21 cellular contexts compared by ENCODE assay signal in the genomic region with DNA sequence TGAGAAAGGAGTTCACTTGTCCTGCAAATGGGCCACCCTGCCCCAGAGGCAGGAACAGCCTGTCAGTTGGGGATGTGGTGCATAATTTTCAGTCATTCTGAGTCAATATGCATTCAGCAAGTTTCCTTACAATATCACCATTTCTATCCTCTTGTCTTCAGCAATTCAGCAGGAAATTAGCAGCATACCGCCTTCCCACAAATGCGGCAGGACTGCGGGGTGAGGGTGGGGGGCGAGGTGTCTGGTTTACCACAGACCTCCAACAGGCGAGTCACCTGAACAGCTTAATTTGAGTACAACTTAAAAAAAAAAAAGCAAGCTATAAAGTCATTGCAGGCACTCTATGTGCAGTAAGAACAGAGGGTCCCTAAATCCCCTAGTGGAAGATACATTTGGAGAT.
DNase-seq lines count a peak whose midpoint lies in the region; ATAC-seq and TF ChIP-seq lines count a peak whose summit lies in the region.
"Had no signal": no experiment of that assay in that cellular context is flagged by ENCODE, and none has a peak within 500 bp of the region (broad histone marks: within the 10 kb centered on the region; RNA-seq: fewer than 3 reads in every experiment).

No MANE protein-coding gene starts in this region.

- no peak overlapping the region for H3K4me3 ChIP-seq in CD4-positive, alpha-beta memory T cell (ENCODE audit: low read length in 2 of 2)
- H3K4me3 ChIP-seq in DOHH2 (ENCODE audit: low read length): peak overlapping the region; percentile 67
- H3K4me3 ChIP-seq: BLaER1, esophagus muscularis mucosa, lower lobe of right lung, ovary, SJCRH30, upper lobe of left lung had no signal

- H3K4me1 ChIP-seq in CD4-positive, alpha-beta memory T cell (ENCODE audit: insufficient read depth, low read length): peaks cover 71% of the 10 kb centered on the region
- peaks cover 56% of the 10 kb centered on the region for H3K4me1 ChIP-seq in DOHH2 (ENCODE audit: control insufficient read depth, low read length)
- H3K4me1 ChIP-seq: BLaER1, esophagus muscularis mucosa, lower lobe of right lung, SJCRH30, upper lobe of left lung had no signal

- no peaks in the 10 kb centered on the region for H3K79me2 ChIP-seq in DOHH2 (ENCODE audit: control insufficient read depth, low read length)

- ATAC-seq in activated CD8-positive, alpha-beta T cell treated with anti-CD3 and anti-CD28 coated beads, Interleukin-2, amount 10 ng/mL, durations not matched to agents 7 days and 5 days: no peak
- no peak for ATAC-seq in central memory CD8-positive, alpha-beta T cell (replicated peaks; ENCODE audit: extremely low read depth, poor library complexity, severe bottlenecking)
- ATAC-seq in GM21825 (IDR thresholded peaks at IDR 0.05; ENCODE audit: unreplicated experiment): no peak
- no peak for ATAC-seq in HG03196 (IDR thresholded peaks at IDR 0.05; ENCODE audit: unreplicated experiment)
- ATAC-seq: HepG2, lower lobe of right lung had no signal

- peaks cover 34 to 86% (median 60%) of the 10 kb centered on the region in 4 donors for H3K4me1 Mint-ChIP-seq in CD4-positive, alpha-beta memory T cell
- peaks cover 77% of the 10 kb centered on the region for H3K4me1 Mint-ChIP-seq in activated CD8-positive, alpha-beta T cell treated with anti-CD3 and anti-CD28 coated beads, Interleukin-2, amount 10 ng/mL, durations not matched to agents 7 days and 5 days (ENCODE audit: low read depth)
- peaks cover 43% of the 10 kb centered on the region for H3K4me1 Mint-ChIP-seq in central memory CD8-positive, alpha-beta T cell

- no peak for TF ChIP-seq CTCF in DOHH2 (IDR thresholded peaks at IDR 0.05; ENCODE audit: low read depth, low read length, poor library complexity, severe bottlenecking)

- H3K36me3 ChIP-seq in CD4-positive, alpha-beta memory T cell (ENCODE audit: insufficient read depth, low read length): no peaks in the 10 kb centered on the region
- H3K36me3 ChIP-seq in DOHH2 (ENCODE audit: control insufficient read depth, low read length): no peaks in the 10 kb centered on the region
- H3K36me3 ChIP-seq: BLaER1, esophagus muscularis mucosa, lower lobe of right lung, ovary, SJCRH30, upper lobe of left lung had no signal

- H3K27me3 ChIP-seq in CD4-positive, alpha-beta memory T cell (ENCODE audit: insufficient read depth, low read length): no peaks in the 10 kb centered on the region
- H3K27me3 ChIP-seq in DOHH2 (ENCODE audit: control insufficient read depth, low read length): no peaks in the 10 kb centered on the region
- H3K27me3 ChIP-seq: BLaER1, esophagus muscularis mucosa, ovary, SJCRH30, upper lobe of left lung had no signal

- peak overlapping the region in 6 of 7 donors; percentile 37 to 88 (median 56) for H3K27ac Mint-ChIP-seq in CD4-positive, alpha-beta memory T cell
- H3K27ac Mint-ChIP-seq in activated CD8-positive, alpha-beta T cell treated with anti-CD3 and anti-CD28 coated beads, Interleukin-2, amount 10 ng/mL, durations not matched to agents 7 days and 5 days: peak overlapping the region; percentile 87
- H3K27ac Mint-ChIP-seq in central memory CD8-positive, alpha-beta T cell (ENCODE audit: low read depth): no peak overlapping the region

- DNase-seq in CD4-positive, alpha-beta memory T cell: no peak
- DNase-seq in activated CD8-positive, alpha-beta T cell treated with anti-CD3 and anti-CD28 coated beads, Interleukin-2, amount 10 ng/mL, durations not matched to agents 7 days and 5 days: no peak
- DNase-seq in central memory CD8-positive, alpha-beta T cell (ENCODE audit: low spot score in 2 of 2): no peak
- DNase-seq in EL (no peak), NCI-H69 (lab: John Stamatoyannopoulos, UW) (no peak)
- DNase-seq: amniotic stem cell, caudate nucleus, DMS 273 treated with DMSO at 0.1 percent for 48 hours, lower lobe of right lung, NCI-H187 treated with DMSO at 0.1 percent for 48 hours, NCI-H510A, ovary, SJCRH30, T1000 had no signal

- H3F3A ChIP-seq in DOHH2 (ENCODE audit: control insufficient read depth, insufficient read depth): peaks cover 10% of the 10 kb centered on the region; the same call in 1 of the 2 replicates

- no peaks in the 10 kb centered on the region for H3K27me3 Mint-ChIP-seq in CD4-positive, alpha-beta memory T cell
- no peaks in the 10 kb centered on the region for H3K27me3 Mint-ChIP-seq in activated CD8-positive, alpha-beta T cell treated with anti-CD3 and anti-CD28 coated beads, Interleukin-2, amount 10 ng/mL, durations not matched to agents 7 days and 5 days (ENCODE audit: low read depth)
- no peaks in the 10 kb centered on the region for H3K27me3 Mint-ChIP-seq in central memory CD8-positive, alpha-beta T cell

- intact Hi-C loops in CD4-positive, alpha-beta memory T cell (cut with micrococcal nuclease): no loop called here

- no peaks in the 10 kb centered on the region for H3K9me2 ChIP-seq in DOHH2 (replicated peaks; ENCODE audit: control insufficient read depth, low read length)

- CTCF ChIA-PET in CD4-positive, alpha-beta memory T cell (lab: Charles Lee; ENCODE audit: partially characterized antibody): interaction anchor here (1.2 to 6.5 kb wide), 5 partner anchors 16 to 520 kb away, joined by 3 to 37 read pairs (median 4); no protein-coding TSS in a partner anchor
- CTCF ChIA-PET in activated CD8-positive, alpha-beta T cell treated with anti-CD3 and anti-CD28 coated beads, Interleukin-2, amount 10 ng/mL, durations not matched to agents 7 days and 5 days (lab: Charles Lee): interaction anchor here (1.0 to 11.3 kb wide), 7 partner anchors 10 to 520 kb away, joined by 3 to 148 read pairs (median 3); no protein-coding TSS in a partner anchor

- no peaks in the 10 kb centered on the region for H4K20me1 ChIP-seq in DOHH2 (ENCODE audit: control insufficient read depth, insufficient read depth, low read depth, low read length)
- H4K20me1 ChIP-seq: BLaER1 had no signal

- POLR2A ChIA-PET in CD4-positive, alpha-beta memory T cell (lab: Charles Lee; ENCODE audit: partially characterized antibody): interaction anchor here (1.0 to 1.7 kb wide), 4 partner anchors 13 to 57 kb away, joined by 3 to 7 read pairs (median 3); no protein-coding TSS in a partner anchor
- POLR2A ChIA-PET in activated CD8-positive, alpha-beta T cell treated with anti-CD3 and anti-CD28 coated beads, Interleukin-2, amount 10 ng/mL, durations not matched to agents 7 days and 5 days (lab: Charles Lee): interaction anchor here (1.1 to 2.8 kb wide), 4 partner anchors 13 to 62 kb away, joined by 3 to 19 read pairs (median 4); no protein-coding TSS in a partner anchor

- H3K27ac ChIP-seq in CD4-positive, alpha-beta memory T cell (ENCODE audit: low read depth, low read length): no peak overlapping the region
- H3K27ac ChIP-seq in DOHH2 (ENCODE audit: low read depth, low read length): peak overlapping the region; percentile 68
- H3K27ac ChIP-seq: BLaER1, esophagus muscularis mucosa, lower lobe of right lung, ovary, SJCRH30, upper lobe of left lung had no signal

- peak overlapping the region; percentile 86 for H3K4me2 ChIP-seq in DOHH2 (ENCODE audit: low read length)
- H3K4me2 ChIP-seq: BLaER1 had no signal

- H3K36me3 Mint-ChIP-seq in CD4-positive, alpha-beta memory T cell: no peaks in the 10 kb centered on the region
- peaks cover 16% of the 10 kb centered on the region for H3K36me3 Mint-ChIP-seq in activated CD8-positive, alpha-beta T cell treated with anti-CD3 and anti-CD28 coated beads, Interleukin-2, amount 10 ng/mL, durations not matched to agents 7 days and 5 days (ENCODE audit: low read depth)
- no peaks in the 10 kb centered on the region for H3K36me3 Mint-ChIP-seq in central memory CD8-positive, alpha-beta T cell (ENCODE audit: insufficient read depth)

- peaks cover 0 to 4% (median 0%) of the 10 kb centered on the region in 8 donors for H3K9me3 Mint-ChIP-seq in CD4-positive, alpha-beta memory T cell
- H3K9me3 Mint-ChIP-seq in activated CD8-positive, alpha-beta T cell treated with anti-CD3 and anti-CD28 coated beads, Interleukin-2, amount 10 ng/mL, durations not matched to agents 7 days and 5 days (ENCODE audit: insufficient read depth): peaks cover 7% of the 10 kb centered on the region
- no peaks in the 10 kb centered on the region for H3K9me3 Mint-ChIP-seq in central memory CD8-positive, alpha-beta T cell

- peak overlapping the region in 4 of 8 donors; percentile 31 to 82 (median 52) for H3K4me3 Mint-ChIP-seq in CD4-positive, alpha-beta memory T cell
- no peak overlapping the region for H3K4me3 Mint-ChIP-seq in activated CD8-positive, alpha-beta T cell treated with anti-CD3 and anti-CD28 coated beads, Interleukin-2, amount 10 ng/mL, durations not matched to agents 7 days and 5 days
- H3K4me3 Mint-ChIP-seq in central memory CD8-positive, alpha-beta T cell: peak overlapping the region; percentile 31

- no peaks in the 10 kb centered on the region for H3K9me3 ChIP-seq in CD4-positive, alpha-beta memory T cell (ENCODE audit: control insufficient read depth in 1 of 2, low read length in 2 of 2)
- no peaks in the 10 kb centered on the region for H3K9me3 ChIP-seq in DOHH2 (ENCODE audit: control insufficient read depth, insufficient read depth, low read length)
- H3K9me3 ChIP-seq: esophagus muscularis mucosa, lower lobe of right lung, ovary, SJCRH30, upper lobe of left lung had no signal
